16 cellular contexts compared by ENCODE assay signal in the genomic region with DNA sequence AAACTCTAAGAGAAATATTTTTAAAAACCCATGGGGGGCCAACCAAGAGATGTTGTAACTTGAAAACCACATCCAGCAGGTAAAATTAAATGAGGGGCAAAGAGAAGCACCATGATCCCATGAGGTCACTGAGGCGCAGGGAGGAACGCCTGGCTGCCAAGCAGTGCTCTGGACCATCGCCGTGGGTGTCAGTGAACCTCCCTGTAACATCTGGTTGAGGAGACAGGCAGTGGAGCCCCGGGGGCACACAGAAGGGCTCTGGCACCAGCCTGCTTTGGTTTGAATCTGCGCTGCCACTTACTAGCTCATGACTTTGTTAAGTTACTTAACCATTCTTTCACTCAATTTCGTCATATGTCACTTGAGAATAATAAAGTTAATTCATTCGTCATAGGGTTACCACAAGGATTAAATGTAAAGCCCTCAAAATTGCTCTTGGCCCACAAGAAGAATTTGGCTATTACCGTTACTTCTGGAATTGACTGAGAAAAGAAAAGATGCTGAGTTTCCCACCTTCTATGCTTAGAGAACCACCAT. TPM values are rescaled to one million over a fixed set of nuclear protein-coding genes. Genes with fewer than 3 reads are reported as not detected.
DNase-seq lines count a peak whose midpoint lies in the region; ATAC-seq and TF ChIP-seq lines count a peak whose summit lies in the region.
"Had no signal": no experiment of that assay in that cellular context is flagged by ENCODE, and none has a peak within 500 bp of the region (broad histone marks: within the 10 kb centered on the region; RNA-seq: fewer than 3 reads in every experiment).

No MANE protein-coding gene starts in this region.

- H3K36me3 ChIP-seq in GM23338 (ENCODE audit: insufficient read depth) (no peaks in the 10 kb centered on the region), adipocyte (ENCODE audit: control insufficient read depth, insufficient read depth, low read length, severe bottlenecking) (no peaks in the 10 kb centered on the region)
- H3K36me3 ChIP-seq: SJSA1 had no signal

- no peaks in the 10 kb centered on the region for H3F3A ChIP-seq in GM23338 (replicated peaks; ENCODE audit: low read depth)

- TF ChIP-seq CTCF in GM23338 (conservative IDR thresholded peaks at IDR 0.05; ENCODE audit: low read depth in 2 of 2), result no peak
- TF ChIP-seq CTCF in GM10266 (IDR thresholded peaks at IDR 0.05; ENCODE audit: control insufficient read depth, insufficient read depth, low read depth, missing control alignments), result no peak

- peak overlapping the region; percentile 78; the same call in 1 of the 2 replicates for H2AFZ ChIP-seq in GM23338
- H2AFZ ChIP-seq: GM23248 had no signal

- peaks cover 7% of the 10 kb centered on the region for H3K27me3 Mint-ChIP-seq in GM23338 (ENCODE audit: insufficient read depth, low read depth, poor library complexity)

- no peaks in the 10 kb centered on the region for H3K36me3 Mint-ChIP-seq in GM23338 (ENCODE audit: low read depth)

- H3K9ac ChIP-seq in adipocyte (ENCODE audit: low read length), result no peak overlapping the region
- H3K9ac ChIP-seq: GM23248 had no signal

- peaks cover 17% of the 10 kb centered on the region for H3K4me1 Mint-ChIP-seq in GM23338
- H3K4me1 Mint-ChIP-seq: B cell had no signal

- no peaks in the 10 kb centered on the region for H3K9me2 ChIP-seq in GM23338 (ENCODE audit: insufficient read depth)

- H3K79me2 ChIP-seq in GM23338 (replicated peaks; ENCODE audit: insufficient read depth), result no peaks in the 10 kb centered on the region

- H3K9me3 Mint-ChIP-seq in GM23338, result no peaks in the 10 kb centered on the region

- ATAC-seq in GM23338, result no peak
- ATAC-seq: Panc1 had no signal

- H3K27me3 ChIP-seq in GM23338 (ENCODE audit: insufficient read depth) (no peaks in the 10 kb centered on the region), adipocyte (replicated peaks; ENCODE audit: control insufficient read depth, insufficient read depth, low read length) (no peaks in the 10 kb centered on the region)

- no peak overlapping the region for H3K4me3 Mint-ChIP-seq in GM23338
- H3K4me3 Mint-ChIP-seq: B cell had no signal

- no peak overlapping the region for H3K4me2 ChIP-seq in GM23338

- no peak overlapping the region for H3K27ac ChIP-seq in GM23338 (ENCODE audit: low read depth)
- H3K27ac ChIP-seq: GM23248, SJSA1 had no signal

- H3K4me3 ChIP-seq in GM23338, result no peak overlapping the region
- no peak overlapping the region for H3K4me3 ChIP-seq in adipocyte (ENCODE audit: low read length)
- H3K4me3 ChIP-seq: GM23248, SJSA1 had no signal

- H3K4me1 ChIP-seq in GM23338 (ENCODE audit: insufficient read depth), result peaks cover 2% of the 10 kb centered on the region
- H3K4me1 ChIP-seq in adipocyte (ENCODE audit: control insufficient read depth, insufficient read depth, low read length), result peaks cover 9% of the 10 kb centered on the region
- H3K4me1 ChIP-seq: SJSA1 had no signal

- H3K27ac Mint-ChIP-seq in GM23338, result no peak overlapping the region
- H3K27ac Mint-ChIP-seq: B cell had no signal

- DNase-seq in GM23338 (ENCODE audit: low spot score) (no peak), RPMI7951 (ENCODE audit: low read depth) (peak; percentile 47), adipocyte (ENCODE audit: low read depth) (peak; percentile 54), fibroblast of the conjunctiva (ENCODE audit: low read depth) (peak; percentile 27), NCI-H748 (lab: John Stamatoyannopoulos, UW; ENCODE audit: unreplicated experiment) (no peak), GM10266 (ENCODE audit: extremely low spot score) (no peak), EL (no peak)
- DNase-seq in activated CD4-positive, alpha-beta T cell treated with anti-CD3 and anti-CD28 coated beads, Interleukin-2, amount 50 U/mL, for 48 hours, result no peak
- DNase-seq: GM23248, NCI-H1417, NCI-H187, NCI-H446 treated with DMSO at 0.1 percent for 48 hours, NCI-H69 had no signal

- H4K20me1 ChIP-seq in GM23338 (replicated peaks; ENCODE audit: insufficient read depth), result no peaks in the 10 kb centered on the region

- no peaks in the 10 kb centered on the region for H3K9me3 ChIP-seq in adipocyte (ENCODE audit: control insufficient read depth, low read length)
- H3K9me3 ChIP-seq: SJSA1 had no signal

TF ChIP-seq in GM23338, 12 proteins besides CTCF, POLR2A, EP300 and RAD21 (continues in another document):
- TF ChIP-seq JUNB (IDR thresholded peaks at IDR 0.05; ENCODE audit: unreplicated experiment) (no peak), ZNF114 (CRISPR knock-in tag; IDR thresholded peaks at IDR 0.05) (no peak), STAT1 (IDR thresholded peaks at IDR 0.05; ENCODE audit: unreplicated experiment) (no peak), EZH2phosphoT487 (IDR thresholded peaks at IDR 0.05; ENCODE audit: unreplicated experiment) (no peak), ZNF462 (CRISPR knock-in tag; IDR thresholded peaks at IDR 0.05) (no peak), EZH2 (IDR thresholded peaks at IDR 0.05; ENCODE audit: low read depth, unreplicated experiment) (no peak), POLR2AphosphoS5 (IDR thresholded peaks at IDR 0.05; ENCODE audit: low read depth) (no peak), NANOG (IDR thresholded peaks at IDR 0.05; ENCODE audit: borderline replicate concordance) (no peak), ZNF331 (CRISPR knock-in tag; IDR thresholded peaks at IDR 0.05; ENCODE audit: low read depth) (no peak)

RNA-seq across cellular contexts. Expression of gene SLC25A4, which starts 41.6 kb away (rescaled TPM):
- 43.3 and 43.6 TPM in 2 replicates for total RNA-seq in GM23338 (2014; rRNA removed; shearing (Covaris generic))
- polyA plus RNA-seq in GM23338 (2016; fragmentation: Nextera tagmentation; extraction: Ambion mirVana), result 62.8 and 66.5 TPM in 2 replicates
- 9.0 and 13.3 TPM in 2 replicates for total RNA-seq in RPMI7951 (2014; rRNA removed; shearing (Covaris generic))

Comparison
In these comparisons a context has a peak if more than half of its experiments do, and no peak if none do; other contexts are left out.
1. DNase-seq: peak in RPMI7951 (single experiment), adipocyte (single experiment) and fibroblast of the conjunctiva (single experiment); none in GM23338 (single experiment), activated CD4-positive, alpha-beta T cell treated with anti-CD3 and anti-CD28 coated beads, Interleukin-2, amount 50 U/mL, for 48 hours (0 of 2), NCI-H748 (single experiment), GM10266 (single experiment) and EL (single experiment).